ENCODE assay signal across 18 cellular contexts in genomic region chr3:71355862-71356261, GRCh38.
DNase-seq lines count a peak whose midpoint lies in the region; ATAC-seq, FAIRE-seq and TF ChIP-seq lines count a peak whose summit lies in the region.
"Had no signal": no experiment of that assay in that cellular context is flagged by ENCODE, and none has a peak within 500 bp of the region (broad histone marks: within the 10 kb centered on the region; RNA-seq: fewer than 3 reads in every experiment).

No MANE protein-coding gene starts in this region.

- dilution Hi-C loops in IMR-90 (cut with HindIII; ENCODE audit: low sequenced_read_pairs, unreplicated experiment), result no loop called here

- intact Hi-C loops in IMR-90 (cut with micrococcal nuclease), result no loop called here
- intact Hi-C loops in sciatic nerve (cut with DNase I), result no loop called here
- intact Hi-C loops in MCF 10A (cut with micrococcal nuclease), result no loop called here

- no peak overlapping the region for H3K18ac ChIP-seq in IMR-90 (ENCODE audit: low read depth, low read length)

- no peak overlapping the region for H3K4me3 ChIP-seq in A549
- H3K4me3 ChIP-seq in IMR-90 (ENCODE audit: insufficient read depth, low read depth, low read length), result no peak overlapping the region
- H3K4me3 ChIP-seq: lower lobe of right lung, psoas muscle had no signal

- H4K91ac ChIP-seq in IMR-90 (ENCODE audit: insufficient read depth, low read depth, low read length), result no peak overlapping the region

- no peak overlapping the region for H3K56ac ChIP-seq in IMR-90 (ENCODE audit: extremely low read depth, insufficient read depth, low read length)

- TF ChIP-seq EP300 in A549 (IDR thresholded peaks at IDR 0.05), result no peak

- H3K27me3 ChIP-seq in IMR-90 (ENCODE audit: control insufficient read depth, insufficient read depth, low read length), result no peaks in the 10 kb centered on the region

- H3K9me3 ChIP-seq in A549, result no peaks in the 10 kb centered on the region
- H3K9me3 ChIP-seq in IMR-90 (ENCODE audit: control insufficient read depth, insufficient read depth, low read length), result no peaks in the 10 kb centered on the region
- H3K9me3 ChIP-seq: lower lobe of right lung, psoas muscle had no signal

- H3K79me1 ChIP-seq in IMR-90 (ENCODE audit: low read depth in 1 of 2, low read length in 2 of 2), result peaks cover 3 to 13% of the 10 kb centered on the region in 2 experiments; a peak in 2 of 4 replicates

- peaks cover 64% of the 10 kb centered on the region for H3K4me1 Mint-ChIP-seq in activated T-cell treated with anti-CD3 and anti-CD28 coated beads, Interleukin-2, amount 50 U/mL, for 72 hours (ENCODE audit: low read depth)
- H3K4me1 Mint-ChIP-seq in MCF 10A (ENCODE audit: insufficient read depth, unreplicated experiment), result peaks cover 5% of the 10 kb centered on the region

- H3K14ac ChIP-seq in IMR-90 (replicated peaks; ENCODE audit: low read depth, low read length), result no peak overlapping the region

- no peak overlapping the region for H2BK5ac ChIP-seq in IMR-90 (ENCODE audit: low read depth, low read length, poor library complexity, severe bottlenecking)

- no peak overlapping the region; the same call in 1 of the 2 replicates for H2AK5ac ChIP-seq in IMR-90 (ENCODE audit: low read depth, low read length)

- no peaks in the 10 kb centered on the region for H4K20me1 ChIP-seq in IMR-90 (ENCODE audit: insufficient read depth, low read length)

- no peaks in the 10 kb centered on the region for H3K36me3 ChIP-seq in IMR-90 (ENCODE audit: control insufficient read depth, insufficient read depth, low read length)

- H2BK120ac ChIP-seq in IMR-90 (ENCODE audit: low read depth, low read length), result no peak overlapping the region

- TF ChIP-seq CTCF in A549 (IDR thresholded peaks at IDR 0.05), result no peak
- no peak for TF ChIP-seq CTCF in IMR-90 (conservative IDR thresholded peaks at IDR 0.05; ENCODE audit: low read depth, low read length)
- TF ChIP-seq CTCF in MCF 10A (IDR thresholded peaks at IDR 0.05; ENCODE audit: unreplicated experiment), result no peak

- no peak overlapping the region for H2AK9ac ChIP-seq in IMR-90 (replicated peaks; ENCODE audit: low read depth, low read length, poor library complexity)

- H3K4me3 Mint-ChIP-seq in activated T-cell treated with anti-CD3 and anti-CD28 coated beads, Interleukin-2, amount 50 U/mL, for 72 hours, result peak overlapping the region; percentile 44 to 48
- H3K4me3 Mint-ChIP-seq in MCF 10A (ENCODE audit: unreplicated experiment), result no peak overlapping the region
- H3K4me3 Mint-ChIP-seq: nephron, type B pancreatic cell had no signal

- H2BK20ac ChIP-seq in IMR-90 (ENCODE audit: low read depth, low read length), result no peak overlapping the region

- no peak overlapping the region for H4K8ac ChIP-seq in IMR-90 (ENCODE audit: low read depth in 2 of 2, low read length in 2 of 2)

- FAIRE-seq in A549 (lab: Jason Lieb, UNC), result no peak
- FAIRE-seq: endometrium had no signal

- no peak overlapping the region for H3K4ac ChIP-seq in IMR-90 (ENCODE audit: low read depth, low read length)

- 71% methylated on average over 7 of the region's 7 CpGs for WGBS in A549 (ENCODE audit: missing lambda C conversion rate)
- WGBS in IMR-90 (ENCODE audit: extremely low coverage in 2 of 2, insufficient read length in 1 of 2), 2 experiments, result 100% methylated on average over 1 of the region's 7 CpGs; no CpG with 5 or more reads in 1 of the 2 experiments

- H3K23ac ChIP-seq in IMR-90 (ENCODE audit: low read depth, low read length), result no peak overlapping the region

- CTCF ChIA-PET in A549 (lab: Yijun Ruan, JAX), result no interaction called here
- CTCF ChIA-PET in IMR-90 (lab: Yijun Ruan, JAX), result no interaction called here
- CTCF ChIA-PET in MCF 10A (lab: Yijun Ruan, JAX), result interaction anchor here (0.6 kb wide), 1 partner anchor 297 kb away, joined by 3 read pairs; no protein-coding TSS in a partner anchor

- H3K9me3 Mint-ChIP-seq in activated T-cell treated with anti-CD3 and anti-CD28 coated beads, Interleukin-2, amount 50 U/mL, for 72 hours, result no peaks in the 10 kb centered on the region
- H3K9me3 Mint-ChIP-seq in MCF 10A (ENCODE audit: unreplicated experiment), result no peaks in the 10 kb centered on the region
- H3K9me3 Mint-ChIP-seq: nephron, type B pancreatic cell had no signal

- H3K36me3 Mint-ChIP-seq in activated T-cell treated with anti-CD3 and anti-CD28 coated beads, Interleukin-2, amount 50 U/mL, for 72 hours (ENCODE audit: insufficient read depth in 2 of 2), result peaks cover 0 to 4% of the 10 kb centered on the region in 2 donors
- peaks cover 6% of the 10 kb centered on the region for H3K36me3 Mint-ChIP-seq in MCF 10A (ENCODE audit: insufficient read depth, unreplicated experiment)

- H3K4me1 ChIP-seq in A549 (no peaks in the 10 kb centered on the region), IMR-90 (ENCODE audit: control insufficient read depth, insufficient read depth, low read length) (no peaks in the 10 kb centered on the region)
- H3K4me1 ChIP-seq: lower lobe of right lung, psoas muscle had no signal

- H2AFZ ChIP-seq in IMR-90 (replicated peaks; ENCODE audit: low read length, poor library complexity), result no peak overlapping the region

- H3K9ac ChIP-seq in IMR-90 (ENCODE audit: low read depth, low read length), result no peak overlapping the region

- H3K4me2 ChIP-seq in A549 (no peak overlapping the region), IMR-90 (ENCODE audit: low read depth, low read length) (no peak overlapping the region)

- POLR2A ChIA-PET in A549 (lab: Yijun Ruan, JAX), result no interaction called here
- POLR2A ChIA-PET in IMR-90 (lab: Charles Lee; ENCODE audit: unreplicated experiment), result no interaction called here
- POLR2A ChIA-PET in MCF 10A (lab: Yijun Ruan, JAX), result interaction anchor here (0.7 kb wide), 1 partner anchor 136 kb away, joined by 3 read pairs; no protein-coding TSS in a partner anchor

- peak overlapping the region; percentile 23 for H3K27ac Mint-ChIP-seq in activated T-cell treated with anti-CD3 and anti-CD28 coated beads, Interleukin-2, amount 50 U/mL, for 72 hours
- H3K27ac Mint-ChIP-seq in MCF 10A (ENCODE audit: low read depth, unreplicated experiment), result no peak overlapping the region
- H3K27ac Mint-ChIP-seq: type B pancreatic cell had no signal

- TF ChIP-seq RAD21 in A549 (conservative IDR thresholded peaks at IDR 0.05 in 1 of 2, IDR thresholded peaks at IDR 0.05 in 1 of 2) (no peak), IMR-90 (IDR thresholded peaks at IDR 0.05; ENCODE audit: low read length) (no peak)

- H2BK15ac ChIP-seq in IMR-90 (ENCODE audit: low read depth, low read length), result no peak overlapping the region

- BruUV-seq in IMR-90 (replicated peaks; lab: Mats Ljungman, UMichigan) (no TSS peak), MCF 10A (replicated peaks; lab: Mats Ljungman, UMichigan) (no TSS peak)

- TF ChIP-seq POLR2A in A549 (IDR thresholded peaks at IDR 0.05; ENCODE audit: low read length) (no peak), IMR-90 (IDR thresholded peaks at IDR 0.05; ENCODE audit: low read depth, low read length) (no peak)

- in situ Hi-C loops in IMR-90 (cut with MboI; ENCODE audit: low sequenced_read_pairs), result no loop called here

- no peak overlapping the region for H4K5ac ChIP-seq in IMR-90 (ENCODE audit: low read depth, low read length)

- ATAC-seq in A549, result no peak
- ATAC-seq in IMR-90 (ENCODE audit: low read depth), result no peak
- peak; percentile 18 to 29 for ATAC-seq in activated T-cell treated with anti-CD3 and anti-CD28 coated beads, Interleukin-2, amount 50 U/mL, for 72 hours (replicated peaks in 1 of 2)
- ATAC-seq in sciatic nerve, result peak; percentile 13
- ATAC-seq in GM21360 (IDR thresholded peaks at IDR 0.05; ENCODE audit: unreplicated experiment), result no peak
- ATAC-seq: lower lobe of right lung had no signal

- no peaks in the 10 kb centered on the region for H3K27me3 Mint-ChIP-seq in activated T-cell treated with anti-CD3 and anti-CD28 coated beads, Interleukin-2, amount 50 U/mL, for 72 hours (ENCODE audit: low read depth)
- no peaks in the 10 kb centered on the region for H3K27me3 Mint-ChIP-seq in MCF 10A (ENCODE audit: insufficient read depth, unreplicated experiment)
- H3K27me3 Mint-ChIP-seq: type B pancreatic cell had no signal

- DNase-seq in A549 (ENCODE audit: low read depth in 1 of 2, low spot score in 1 of 2) (no peak), IMR-90 (no peak), sciatic nerve (ENCODE audit: low spot score) (no peak), NCI-H1048 (lab: John Stamatoyannopoulos, UW) (no peak), MCF 10A (ENCODE audit: unreplicated experiment) (no peak), midbrain (lab: John Stamatoyannopoulos, UW) (no peak)
- DNase-seq in activated T-cell treated with anti-CD3 and anti-CD28 coated beads, Interleukin-2, amount 50 U/mL, for 72 hours, result peak; percentile 49 to 56
- DNase-seq: central memory CD4-positive, alpha-beta T cell; DMS153; foreskin fibroblast; lower lobe of right lung; NCI-H2081; NCI-H748 treated with DMSO at 0.1 percent for 48 hours; psoas muscle had no signal

- peaks cover 7% of the 10 kb centered on the region; the same call in 1 of the 2 replicates for H3K9me1 ChIP-seq in IMR-90 (ENCODE audit: insufficient read depth, low read length)

- H3K27ac ChIP-seq in A549 (no peak overlapping the region), IMR-90 (ENCODE audit: insufficient read depth, low read length) (no peak overlapping the region)
- H3K27ac ChIP-seq: lower lobe of right lung, psoas muscle had no signal

TF ChIP-seq in A549, 52 proteins besides CTCF, POLR2A, EP300 and RAD21:
- TF ChIP-seq MAFK (IDR thresholded peaks at IDR 0.05; ENCODE audit: partially characterized antibody) (peak; percentile 57), MAX (IDR thresholded peaks at IDR 0.05) (no peak)

TF ChIP-seq in IMR-90, 13 proteins besides CTCF, POLR2A, EP300 and RAD21:
- TF ChIP-seq BHLHE40 (IDR thresholded peaks at IDR 0.05; ENCODE audit: low read depth, low read length) (no peak), CHD1 (IDR thresholded peaks at IDR 0.05; ENCODE audit: low read depth, low read length) (no peak), MAFK (IDR thresholded peaks at IDR 0.05; ENCODE audit: low read depth, low read length) (peak; percentile 70), MXI1 (IDR thresholded peaks at IDR 0.05; ENCODE audit: borderline replicate concordance, low read depth, low read length) (no peak)
TF ChIP-seq in IMR-90: peak in this region for 1.

Comparison
In these comparisons a context has a peak if more than half of its experiments do, and no peak if none do; other contexts are left out.
1. ATAC-seq: peak in activated T-cell treated with anti-CD3 and anti-CD28 coated beads, Interleukin-2, amount 50 U/mL, for 72 hours (2 of 2) and sciatic nerve (single experiment); none in A549 (0 of 2), IMR-90 (single experiment) and GM21360 (single experiment).
2. DNase-seq: peak in activated T-cell treated with anti-CD3 and anti-CD28 coated beads, Interleukin-2, amount 50 U/mL, for 72 hours (2 of 2); none in A549 (0 of 2), IMR-90 (single experiment), sciatic nerve (single experiment), NCI-H1048 (single experiment), MCF 10A (single experiment) and midbrain (single experiment).